Comparison of ENCODE assay signal across 8 cellular contexts in genomic region chr3:122679467-122680291, GRCh38. TPM values are rescaled to one million over a fixed set of nuclear protein-coding genes. Genes with fewer than 3 reads are reported as not detected.
DNase-seq lines count a peak whose midpoint lies in the region; ATAC-seq, FAIRE-seq and TF ChIP-seq lines count a peak whose summit lies in the region.

No MANE protein-coding gene starts in this region.

- peaks cover 44% of the 10 kb centered on the region for H3K4me1 ChIP-seq in CD8-positive, alpha-beta memory T cell (ENCODE audit: insufficient read depth, low read length)
- peaks cover 12% of the 10 kb centered on the region for H3K4me1 ChIP-seq in fibroblast of lung (ENCODE audit: control insufficient read depth, extremely low read depth, insufficient read depth, low read length)

- peak overlapping the region; percentile 93 to 99 (median 97) for H3K4me3 Mint-ChIP-seq in CD8-positive, alpha-beta memory T cell
- H3K4me3 Mint-ChIP-seq in activated CD4-positive, alpha-beta memory T cell treated with anti-CD3 and anti-CD28 coated beads, Interleukin-2, amount 10 ng/mL, durations not matched to agents 7 days and 5 days = peak overlapping the region; percentile 96

- no peaks in the 10 kb centered on the region for H3K27me3 Mint-ChIP-seq in CD8-positive, alpha-beta memory T cell
- no peaks in the 10 kb centered on the region for H3K27me3 Mint-ChIP-seq in activated CD4-positive, alpha-beta memory T cell treated with anti-CD3 and anti-CD28 coated beads, Interleukin-2, amount 10 ng/mL, durations not matched to agents 7 days and 5 days

- H3K27ac Mint-ChIP-seq in CD8-positive, alpha-beta memory T cell = peak overlapping the region; percentile 96 to 99 (median 98)
- peak overlapping the region; percentile 93 for H3K27ac Mint-ChIP-seq in activated CD4-positive, alpha-beta memory T cell treated with anti-CD3 and anti-CD28 coated beads, Interleukin-2, amount 10 ng/mL, durations not matched to agents 7 days and 5 days

- no peak for FAIRE-seq in RCC 7860 (lab: Jason Lieb, UNC)

- POLR2A ChIA-PET in CD8-positive, alpha-beta memory T cell (lab: Charles Lee) = interaction anchor here (0.9 to 4.6 kb wide), 6 partner anchors 101 to 296 kb away, joined by 3 to 39 read pairs (median 5); partner anchors contain the start of genes DTX3L, FAM162A, KPNA1 and PARP9
- POLR2A ChIA-PET in activated CD4-positive, alpha-beta memory T cell treated with anti-CD3 and anti-CD28 coated beads, Interleukin-2, amount 10 ng/mL, durations not matched to agents 7 days and 5 days (lab: Charles Lee) = interaction anchor here (0.6 to 7.2 kb wide), 22 partner anchors 9 to 1134 kb away, joined by 3 to 228 read pairs (median 6); partner anchors contain the start of genes DTX3L, FAM162A, HCLS1 and KPNA1

- CTCF ChIA-PET in CD8-positive, alpha-beta memory T cell (lab: Charles Lee) = interaction anchor here (0.6 to 6.6 kb wide), 32 partner anchors 8 to 1134 kb away, joined by 3 to 137 read pairs (median 4); partner anchors contain the start of genes DTX3L, FAM162A, HSPBAP1 and KPNA1
- CTCF ChIA-PET in activated CD4-positive, alpha-beta memory T cell treated with anti-CD3 and anti-CD28 coated beads, Interleukin-2, amount 10 ng/mL, durations not matched to agents 7 days and 5 days (lab: Charles Lee) = interaction anchor here (0.7 to 5.3 kb wide), 37 partner anchors 11 to 1134 kb away, joined by 3 to 206 read pairs (median 5); partner anchors contain the start of genes DTX3L, FAM162A, PARP15 and PARP9

- no peaks in the 10 kb centered on the region for H3K27me3 ChIP-seq in CD8-positive, alpha-beta memory T cell (ENCODE audit: insufficient read depth, low read length, poor library complexity, severe bottlenecking)
- no peaks in the 10 kb centered on the region for H3K27me3 ChIP-seq in fibroblast of lung (ENCODE audit: control insufficient read depth, insufficient read depth, low read length)

- H3K4me2 ChIP-seq in fibroblast of lung (ENCODE audit: extremely low read depth, insufficient read depth, low read length) = peak overlapping the region; percentile 78

- peak in 2 of 5 donors; percentile 3 to 49 for DNase-seq in CD8-positive, alpha-beta memory T cell
- DNase-seq in activated CD4-positive, alpha-beta memory T cell treated with anti-CD3 and anti-CD28 coated beads, Interleukin-2, amount 10 ng/mL, durations not matched to agents 7 days and 5 days = peak; percentile 40
- DNase-seq in fibroblast of lung (ENCODE audit: low read depth in 2 of 2) (peak in 1 of 2 donors; percentile 19), occipital lobe (lab: John Stamatoyannopoulos, UW) (peak; percentile 49), RCC 7860 (ENCODE audit: low spot score) (no peak), MV-4-11 (lab: John Stamatoyannopoulos, UW) (no peak)

- H3K27ac ChIP-seq in CD8-positive, alpha-beta memory T cell (ENCODE audit: low read depth, low read length) = peak overlapping the region; percentile 93
- H3K27ac ChIP-seq in KOPT-K1 (ENCODE audit: low read depth, low read length, poor library complexity, severe bottlenecking) = peak overlapping the region; percentile 87
- peak overlapping the region; percentile 74 for H3K27ac ChIP-seq in fibroblast of lung (ENCODE audit: insufficient read depth, low read length)

- H3K79me2 ChIP-seq in fibroblast of lung (ENCODE audit: control insufficient read depth, insufficient read depth, low read length) = peaks cover 10% of the 10 kb centered on the region

- ATAC-seq in GM19351 (IDR thresholded peaks at IDR 0.05; ENCODE audit: unreplicated experiment) = peak; percentile 14

- no peak for TF ChIP-seq CTCF in fibroblast of lung (conservative IDR thresholded peaks at IDR 0.05 in 1 of 2, IDR thresholded peaks at IDR 0.05 in 1 of 2; ENCODE audit: low read depth in 1 of 2, low read length in 2 of 2)

- H3K36me3 Mint-ChIP-seq in CD8-positive, alpha-beta memory T cell = peaks cover 0 to 19% (median 3%) of the 10 kb centered on the region in 3 donors
- H3K36me3 Mint-ChIP-seq in activated CD4-positive, alpha-beta memory T cell treated with anti-CD3 and anti-CD28 coated beads, Interleukin-2, amount 10 ng/mL, durations not matched to agents 7 days and 5 days (ENCODE audit: low read depth) = peaks cover 40% of the 10 kb centered on the region

- H3K9ac ChIP-seq in fibroblast of lung (ENCODE audit: insufficient read depth, low read length) = no peak overlapping the region

- no peaks in the 10 kb centered on the region for H3K9me3 ChIP-seq in CD8-positive, alpha-beta memory T cell (ENCODE audit: low read length)
- no peaks in the 10 kb centered on the region for H3K9me3 ChIP-seq in KOPT-K1 (ENCODE audit: insufficient read depth, low read length, poor library complexity, severe bottlenecking)
- no peaks in the 10 kb centered on the region for H3K9me3 ChIP-seq in fibroblast of lung (ENCODE audit: control insufficient read depth, insufficient read depth, low read depth, low read length)

- H3K36me3 ChIP-seq in CD8-positive, alpha-beta memory T cell (ENCODE audit: insufficient read depth, low read length) = no peaks in the 10 kb centered on the region
- H3K36me3 ChIP-seq in KOPT-K1 (ENCODE audit: insufficient read depth, low read length) = no peaks in the 10 kb centered on the region; the same call in 1 of the 2 replicates
- no peaks in the 10 kb centered on the region for H3K36me3 ChIP-seq in fibroblast of lung (ENCODE audit: control insufficient read depth, insufficient read depth, low read length)

- H2AFZ ChIP-seq in fibroblast of lung (ENCODE audit: low read length) = peak overlapping the region; percentile 93

- no peaks in the 10 kb centered on the region for H4K20me1 ChIP-seq in fibroblast of lung (ENCODE audit: control insufficient read depth, extremely low read depth, insufficient read depth, low read length)

- no peaks in the 10 kb centered on the region for H3K9me3 Mint-ChIP-seq in CD8-positive, alpha-beta memory T cell
- peaks cover under 1% of the 10 kb centered on the region for H3K9me3 Mint-ChIP-seq in activated CD4-positive, alpha-beta memory T cell treated with anti-CD3 and anti-CD28 coated beads, Interleukin-2, amount 10 ng/mL, durations not matched to agents 7 days and 5 days

- peaks cover 53 to 62% (median 61%) of the 10 kb centered on the region in 3 donors for H3K4me1 Mint-ChIP-seq in CD8-positive, alpha-beta memory T cell
- H3K4me1 Mint-ChIP-seq in activated CD4-positive, alpha-beta memory T cell treated with anti-CD3 and anti-CD28 coated beads, Interleukin-2, amount 10 ng/mL, durations not matched to agents 7 days and 5 days = peaks cover 51% of the 10 kb centered on the region

- peak overlapping the region; percentile 92 for H3K4me3 ChIP-seq in CD8-positive, alpha-beta memory T cell (ENCODE audit: low read length)
- H3K4me3 ChIP-seq in fibroblast of lung (replicated peaks in 1 of 4; ENCODE audit: control extremely low read depth in 1 of 4, insufficient read depth in 1 of 4, low read depth in 3 of 4, low read length in 4 of 4) = peak overlapping the region; percentile 72 to 82 (median 79)

RNA-seq across cellular contexts. Expression of gene PARP14, which starts 1.0 kb away (rescaled TPM):
- total RNA-seq in CD8-positive, alpha-beta memory T cell = 10 to 100 TPM; 41.3 to 44.8 TPM
- 16.6 TPM for polyA plus RNA-seq in CD8-positive, alpha-beta memory T cell
- 100 to 1,000 TPM; 132 to 140 TPM for total RNA-seq in activated CD4-positive, alpha-beta memory T cell treated with anti-CD3 and anti-CD28 coated beads, Interleukin-2, amount 10 ng/mL, durations not matched to agents 7 days and 5 days
- 71.7 and 78.3 TPM in 2 replicates for total RNA-seq in fibroblast of lung
- 27.1 and 35.6 TPM in 2 replicates for polyA plus RNA-seq in fibroblast of lung
- polyA plus RNA-seq in fibroblast of lung (2012) = 12.8 and 17.0 TPM in 2 replicates
- polyA minus RNA-seq in fibroblast of lung (ENCODE audit: low replicate concordance) = 15.3 and 18.2 TPM in 2 replicates
- 11.2 TPM for total RNA-seq in occipital lobe

Comparison
In these comparisons a context has a peak if more than half of its experiments do, and no peak if none do; other contexts are left out.
1. DNase-seq: peak in activated CD4-positive, alpha-beta memory T cell treated with anti-CD3 and anti-CD28 coated beads, Interleukin-2, amount 10 ng/mL, durations not matched to agents 7 days and 5 days (single experiment) and occipital lobe (single experiment); none in RCC 7860 (single experiment) and MV-4-11 (single experiment).
2. Peak in every context shown above with its lines, with median percentiles within 50 percentile points of each other: H3K27ac ChIP-seq.